9 cellular contexts compared by ENCODE assay signal in genomic region chr7:47988496-47989386, GRCh38. TPM values are rescaled to one million over a fixed set of nuclear protein-coding genes. Genes with fewer than 3 reads are reported as not detected.
A peak's percentile ranks its signal among the peaks of the same experiment; 100 is the strongest.
DNase-seq lines count a peak whose midpoint lies in the region; ATAC-seq and TF ChIP-seq lines count a peak whose summit lies in the region.
"Had no signal": no experiment of that assay in that cellular context is flagged by ENCODE, and none has a peak within 500 bp of the region (broad histone marks: within the 10 kb centered on the region; RNA-seq: fewer than 3 reads in every experiment).

No MANE protein-coding gene starts in this region.

- H3K79me1 ChIP-seq in H9 (ENCODE audit: insufficient read depth, low read depth, low read length, poor library complexity, severe bottlenecking), result no peaks in the 10 kb centered on the region

- no peak overlapping the region for H2BK120ac ChIP-seq in H9 (ENCODE audit: low read depth, low read length, poor library complexity, severe bottlenecking)

- H3K56ac ChIP-seq in H9 (ENCODE audit: insufficient read length, low read depth, low read length), result no peak overlapping the region

- TF ChIP-seq CTCF in AG04450 (IDR thresholded peaks at IDR 0.05; ENCODE audit: low read depth, low read length), result peak; percentile 62
- peak; percentile 67 for TF ChIP-seq CTCF in H9 (conservative IDR thresholded peaks at IDR 0.05)
- peak; percentile 35 for TF ChIP-seq CTCF in RWPE1 (conservative IDR thresholded peaks at IDR 0.05; ENCODE audit: low read depth)
- peak; percentile 51 for TF ChIP-seq CTCF in fibroblast of mammary gland (conservative IDR thresholded peaks at IDR 0.05; ENCODE audit: control insufficient read depth, insufficient read depth, low read depth, low read length)

- peak overlapping the region in 1 of 3 experiments; percentile 30; a peak in 2 of 7 replicates for H3K27ac Mint-ChIP-seq in H9
- H3K27ac Mint-ChIP-seq in activated CD4-positive, alpha-beta memory T cell treated with anti-CD3 and anti-CD28 coated beads, Interleukin-2, amount 10 ng/mL, durations not matched to agents 7 days and 5 days, result no peak overlapping the region

- H3K4me1 Mint-ChIP-seq in H9, result peaks cover 32 to 33% of the 10 kb centered on the region in 2 experiments
- H3K4me1 Mint-ChIP-seq in activated CD4-positive, alpha-beta memory T cell treated with anti-CD3 and anti-CD28 coated beads, Interleukin-2, amount 10 ng/mL, durations not matched to agents 7 days and 5 days, result peaks cover 20% of the 10 kb centered on the region

- H2BK20ac ChIP-seq in H9 (ENCODE audit: low read depth, low read length, poor library complexity, severe bottlenecking), result no peak overlapping the region

- no peak overlapping the region for H3K4me3 Mint-ChIP-seq in H9
- no peak overlapping the region for H3K4me3 Mint-ChIP-seq in activated CD4-positive, alpha-beta memory T cell treated with anti-CD3 and anti-CD28 coated beads, Interleukin-2, amount 10 ng/mL, durations not matched to agents 7 days and 5 days

- POLR2A ChIA-PET in AG04450 (lab: Yijun Ruan, JAX), result no interaction called here
- POLR2A ChIA-PET in RWPE1 (lab: Yijun Ruan, JAX; ENCODE audit: low non-redundant PET), result no interaction called here
- POLR2A ChIA-PET in activated CD4-positive, alpha-beta memory T cell treated with anti-CD3 and anti-CD28 coated beads, Interleukin-2, amount 10 ng/mL, durations not matched to agents 7 days and 5 days (lab: Charles Lee), result interaction anchor here (0.8 to 7.6 kb wide), 4 partner anchors 98 to 119 kb away, joined by 3 to 78 read pairs (median 4); partner anchors contain the start of gene UPP1

- WGBS in H9 (ENCODE audit: extremely low coverage, insufficient read length, low lambda C conversion rate), result no CpG with 5 or more reads among the region's 8 CpGs

- no peak overlapping the region for H3K4ac ChIP-seq in H9 (ENCODE audit: low read depth, low read length)

- H3K23ac ChIP-seq in H9 (ENCODE audit: insufficient read length, low read depth, low read length), result no peak overlapping the region

- H3K36me3 Mint-ChIP-seq in H9 (ENCODE audit: insufficient read depth in 1 of 3, low read depth in 3 of 3), result peaks cover 0 to 4% (median 3%) of the 10 kb centered on the region in 3 experiments; a peak in 4 of 7 replicates
- H3K36me3 Mint-ChIP-seq in activated CD4-positive, alpha-beta memory T cell treated with anti-CD3 and anti-CD28 coated beads, Interleukin-2, amount 10 ng/mL, durations not matched to agents 7 days and 5 days (ENCODE audit: low read depth), result no peaks in the 10 kb centered on the region

- no peak overlapping the region for H2BK12ac ChIP-seq in H9 (ENCODE audit: insufficient read length, low read depth, low read length)

- H3T11ph ChIP-seq in H9 (ENCODE audit: low read length), result no peak overlapping the region

- no peak overlapping the region for H4K8ac ChIP-seq in H9 (replicated peaks; ENCODE audit: insufficient read length, low read depth, low read length)

- intact Hi-C loops in posterior vena cava (cut with DNase I), result no loop called here

- CTCF ChIA-PET in AG04450 (lab: Charles Lee), result interaction anchor here (0.6 to 8.0 kb wide), 22 partner anchors 8 to 723 kb away, joined by 3 to 160 read pairs (median 4); no protein-coding TSS in a partner anchor
- CTCF ChIA-PET in RWPE1 (lab: Yijun Ruan, JAX), result interaction anchor here (0.7 to 1.4 kb wide), 3 partner anchors 20 to 103 kb away, joined by 3 to 6 read pairs (median 3); no protein-coding TSS in a partner anchor
- CTCF ChIA-PET in activated CD4-positive, alpha-beta memory T cell treated with anti-CD3 and anti-CD28 coated beads, Interleukin-2, amount 10 ng/mL, durations not matched to agents 7 days and 5 days (lab: Charles Lee), result interaction anchor here (0.7 to 2.7 kb wide), 7 partner anchors 9 to 122 kb away, joined by 3 to 18 read pairs (median 4); partner anchors contain the start of gene HUS1

- H3K27me3 ChIP-seq in AG04450 (ENCODE audit: control insufficient read depth, insufficient read depth, low read length) (no peaks in the 10 kb centered on the region), H9 (ENCODE audit: insufficient read depth, low read length) (no peaks in the 10 kb centered on the region)

- H2AFZ ChIP-seq in H9 (ENCODE audit: low read length), result no peak overlapping the region

- H4K20me1 ChIP-seq in H9 (ENCODE audit: control insufficient read depth, insufficient read depth, insufficient read length), result no peaks in the 10 kb centered on the region

- H3K9me3 ChIP-seq in AG04450 (ENCODE audit: control insufficient read depth, insufficient read depth, low read length) (no peaks in the 10 kb centered on the region), H9 (ENCODE audit: control insufficient read depth, low read depth, low read length) (no peaks in the 10 kb centered on the region)

- H3K9me3 Mint-ChIP-seq in H9, result peaks cover 2 to 6% of the 10 kb centered on the region in 2 experiments; a peak in 3 of 5 replicates
- H3K9me3 Mint-ChIP-seq in activated CD4-positive, alpha-beta memory T cell treated with anti-CD3 and anti-CD28 coated beads, Interleukin-2, amount 10 ng/mL, durations not matched to agents 7 days and 5 days, result no peaks in the 10 kb centered on the region

- no peak overlapping the region for H2BK15ac ChIP-seq in H9 (ENCODE audit: low read depth, low read length)

- no peak for ATAC-seq in GM21526 (IDR thresholded peaks at IDR 0.05; ENCODE audit: low FRiP score, unreplicated experiment)

- no peak overlapping the region for H3K18ac ChIP-seq in H9 (ENCODE audit: insufficient read length, low read depth, low read length)

- no peak overlapping the region for H3K4me2 ChIP-seq in H9 (ENCODE audit: insufficient read depth, insufficient read length, low read length)

- H3K4me3 ChIP-seq in AG04450 (ENCODE audit: low read depth, low read length) (no peak overlapping the region), fibroblast of mammary gland (ENCODE audit: control insufficient read depth, low read depth, low read length) (no peak overlapping the region)

- no peak for DNase-seq in AG04450 (ENCODE audit: low read depth, low spot score)
- peak; percentile 35 for DNase-seq in H9
- DNase-seq in RWPE1 (ENCODE audit: low spot score), result peak; percentile 34
- DNase-seq in fibroblast of mammary gland (ENCODE audit: low read depth), result no peak
- no peak for DNase-seq in posterior vena cava (ENCODE audit: low spot score)
- no peak for DNase-seq in NCI-H2171 (lab: John Stamatoyannopoulos, UW)
- DNase-seq in activated CD4-positive, alpha-beta memory T cell treated with anti-CD3 and anti-CD28 coated beads, Interleukin-2, amount 10 ng/mL, durations not matched to agents 7 days and 5 days, result no peak

- H2AK5ac ChIP-seq in H9 (ENCODE audit: insufficient read length, low read length), result no peak overlapping the region

- H3K9ac ChIP-seq in H9 (ENCODE audit: extremely low read depth, insufficient read length, low read length), result no peak overlapping the region

- no peaks in the 10 kb centered on the region for H3K27me3 Mint-ChIP-seq in H9 (ENCODE audit: low read depth)
- peaks cover 1% of the 10 kb centered on the region for H3K27me3 Mint-ChIP-seq in activated CD4-positive, alpha-beta memory T cell treated with anti-CD3 and anti-CD28 coated beads, Interleukin-2, amount 10 ng/mL, durations not matched to agents 7 days and 5 days

- H3K23me2 ChIP-seq in H9 (ENCODE audit: insufficient read length, low read depth, low read length, poor library complexity, severe bottlenecking), result peaks cover 3% of the 10 kb centered on the region

- no peak overlapping the region for H3K14ac ChIP-seq in H9 (ENCODE audit: insufficient read depth, low read length)

- no peak overlapping the region for H3K27ac ChIP-seq in AG04450 (ENCODE audit: low read depth, low read length)
- H3K27ac ChIP-seq in H9 (ENCODE audit: insufficient read length, low read depth, low read length), result no peak overlapping the region
- no peak overlapping the region for H3K27ac ChIP-seq in RWPE1

- H3K4me1 ChIP-seq in H9 (ENCODE audit: insufficient read depth, low read length), result no peaks in the 10 kb centered on the region

- H4K91ac ChIP-seq in H9 (ENCODE audit: insufficient read length, low read depth, low read length), result no peak overlapping the region

- no peak overlapping the region for H2BK5ac ChIP-seq in H9 (ENCODE audit: insufficient read length, low read length)

- H4K5ac ChIP-seq in H9 (ENCODE audit: insufficient read length, low read depth, low read length), result no peak overlapping the region

- no peaks in the 10 kb centered on the region for H3K79me2 ChIP-seq in H9 (ENCODE audit: insufficient read depth, low read length)

RNA-seq across cellular contexts. Expression of gene HUS1, which starts 9.3 kb away (rescaled TPM):
- polyA plus RNA-seq in AG04450 (2011; rRNA removed), result 20.0 and 27.9 TPM in 2 replicates
- 25.1 and 26.3 TPM in 2 replicates for polyA minus RNA-seq in AG04450 (2011; rRNA and poly(A)+ RNA removed)
- total RNA-seq in H9 (2021) (43.1 and 44.5 TPM in 2 replicates), posterior vena cava (10 to 100 TPM; 22.8 to 23.1 TPM)
- 10 to 100 TPM; 34.1 to 35.0 TPM for total RNA-seq in activated CD4-positive, alpha-beta memory T cell treated with anti-CD3 and anti-CD28 coated beads, Interleukin-2, amount 10 ng/mL, durations not matched to agents 7 days and 5 days

RNA-seq across cellular contexts. Expression of gene SUN3, which starts 40.2 kb away (rescaled TPM):
- not detected in 2 replicates for polyA plus RNA-seq in AG04450 (2011; rRNA removed)
- polyA minus RNA-seq in AG04450 (2011; rRNA and poly(A)+ RNA removed), result not detected in 2 replicates
- total RNA-seq in H9 (2021) (not detected in 2 replicates), posterior vena cava (not detected)
- not detected for total RNA-seq in activated CD4-positive, alpha-beta memory T cell treated with anti-CD3 and anti-CD28 coated beads, Interleukin-2, amount 10 ng/mL, durations not matched to agents 7 days and 5 days
- total RNA-seq: cardiac septum had no signal

RNA-seq across cellular contexts. Expression of gene PKD1L1, which starts 40.5 kb away (rescaled TPM):
- polyA plus RNA-seq in AG04450 (2011; rRNA removed), result 0.01 TPM in 2 replicates
- not detected in 2 replicates for polyA minus RNA-seq in AG04450 (2011; rRNA and poly(A)+ RNA removed)
- total RNA-seq in H9 (2021), result 0.17 and 0.18 TPM in 2 replicates
- total RNA-seq in posterior vena cava, result under 1 TPM; 0.88 to 0.90 TPM
- total RNA-seq in activated CD4-positive, alpha-beta memory T cell treated with anti-CD3 and anti-CD28 coated beads, Interleukin-2, amount 10 ng/mL, durations not matched to agents 7 days and 5 days, result under 1 TPM; 0.05 to 0.48 TPM

RNA-seq across cellular contexts. Expression of gene C7orf57, which starts 46.6 kb away (rescaled TPM):
- not detected in 2 replicates for polyA plus RNA-seq in AG04450 (2011; rRNA removed)
- not detected in 2 replicates for polyA minus RNA-seq in AG04450 (2011; rRNA and poly(A)+ RNA removed)
- total RNA-seq in H9 (2021) (0.35 TPM in 1 of 2 replicates, not detected in the other), posterior vena cava (not detected)
- under 1 TPM; 0.28 to 0.33 TPM for total RNA-seq in activated CD4-positive, alpha-beta memory T cell treated with anti-CD3 and anti-CD28 coated beads, Interleukin-2, amount 10 ng/mL, durations not matched to agents 7 days and 5 days
- total RNA-seq: cardiac septum had no signal

Comparison
In these comparisons a context has a peak if more than half of its experiments do, and no peak if none do; other contexts are left out.
1. DNase-seq: peak in H9 (single experiment) and RWPE1 (single experiment); none in AG04450 (single experiment), fibroblast of mammary gland (single experiment), posterior vena cava (single experiment), NCI-H2171 (single experiment) and activated CD4-positive, alpha-beta memory T cell treated with anti-CD3 and anti-CD28 coated beads, Interleukin-2, amount 10 ng/mL, durations not matched to agents 7 days and 5 days (single experiment).
2. Peak in every context shown above with its lines, with median percentiles within 50 percentile points of each other: CTCF ChIP-seq.